8 cellular contexts compared by ENCODE assay signal in genomic region chr4:165301833-165302232, GRCh38. TPM values are rescaled to one million over a fixed set of nuclear protein-coding genes. Genes with fewer than 3 reads are reported as not detected.
DNase-seq lines count a peak whose midpoint lies in the region; ATAC-seq, FAIRE-seq and TF ChIP-seq lines count a peak whose summit lies in the region.

No MANE protein-coding gene starts in this region.

- H3K27me3 Mint-ChIP-seq in CD4-positive, alpha-beta memory T cell = no peaks in the 10 kb centered on the region
- no peaks in the 10 kb centered on the region for H3K27me3 Mint-ChIP-seq in natural killer cell treated with Interleukin-12 subunit alpha and Interleukin-12 subunit beta and Interleukin-15 and Interleukin-18, amount 100 ng/mL, for 72 hours

- H3K9me3 ChIP-seq in CD4-positive, alpha-beta memory T cell (ENCODE audit: control insufficient read depth in 1 of 2, low read length in 2 of 2) = no peaks in the 10 kb centered on the region
- no peaks in the 10 kb centered on the region for H3K9me3 ChIP-seq in ascending aorta

- H3K4me3 Mint-ChIP-seq in CD4-positive, alpha-beta memory T cell = peak overlapping the region; percentile 79 to 86 (median 84)
- peak overlapping the region; percentile 47 for H3K4me3 Mint-ChIP-seq in natural killer cell treated with Interleukin-12 subunit alpha and Interleukin-12 subunit beta and Interleukin-15 and Interleukin-18, amount 100 ng/mL, for 72 hours

- H3K36me3 ChIP-seq in CD4-positive, alpha-beta memory T cell (ENCODE audit: insufficient read depth, low read length) = peaks cover 9% of the 10 kb centered on the region
- peaks cover 5 to 26% of the 10 kb centered on the region in 2 donors for H3K36me3 ChIP-seq in ascending aorta

- CTCF ChIA-PET in CD4-positive, alpha-beta memory T cell (lab: Charles Lee; ENCODE audit: partially characterized antibody) = no interaction called here

- H3K9me3 Mint-ChIP-seq in CD4-positive, alpha-beta memory T cell = no peaks in the 10 kb centered on the region
- H3K9me3 Mint-ChIP-seq in natural killer cell treated with Interleukin-12 subunit alpha and Interleukin-12 subunit beta and Interleukin-15 and Interleukin-18, amount 100 ng/mL, for 72 hours = no peaks in the 10 kb centered on the region

- no peak for TF ChIP-seq CTCF in ascending aorta (IDR thresholded peaks at IDR 0.05)

- H3K27ac Mint-ChIP-seq in CD4-positive, alpha-beta memory T cell = peak overlapping the region; percentile 45 to 91 (median 83)
- H3K27ac Mint-ChIP-seq in natural killer cell treated with Interleukin-12 subunit alpha and Interleukin-12 subunit beta and Interleukin-15 and Interleukin-18, amount 100 ng/mL, for 72 hours = peak overlapping the region in 1 of 2 donors; percentile 20

- peaks cover 32 to 33% of the 10 kb centered on the region in 2 donors for H3K36me3 Mint-ChIP-seq in CD4-positive, alpha-beta memory T cell
- H3K36me3 Mint-ChIP-seq in natural killer cell treated with Interleukin-12 subunit alpha and Interleukin-12 subunit beta and Interleukin-15 and Interleukin-18, amount 100 ng/mL, for 72 hours = peaks cover 10% of the 10 kb centered on the region

- H3K27me3 ChIP-seq in CD4-positive, alpha-beta memory T cell (ENCODE audit: insufficient read depth, low read length) = no peaks in the 10 kb centered on the region
- no peaks in the 10 kb centered on the region for H3K27me3 ChIP-seq in ascending aorta

- FAIRE-seq in RCC 7860 (lab: Jason Lieb, UNC) = no peak

- peak overlapping the region in 1 of 2 donors; percentile 15 for H3K4me3 ChIP-seq in CD4-positive, alpha-beta memory T cell (ENCODE audit: low read length in 2 of 2)
- peak overlapping the region; percentile 32 to 43 for H3K4me3 ChIP-seq in ascending aorta

- ATAC-seq in GM19328 (IDR thresholded peaks at IDR 0.05; ENCODE audit: unreplicated experiment) (peak; percentile 73), HG03432 (IDR thresholded peaks at IDR 0.05; ENCODE audit: unreplicated experiment) (peak; percentile 95)
- ATAC-seq in natural killer cell treated with Interleukin-12 subunit alpha and Interleukin-12 subunit beta and Interleukin-15 and Interleukin-18, amount 100 ng/mL, for 72 hours = peak in 1 of 2 donors; percentile 66

- intact Hi-C loops in CD4-positive, alpha-beta memory T cell (cut with micrococcal nuclease) = no loop called here
- intact Hi-C loops in ascending aorta (cut with DNase I) = no loop called here

- POLR2A ChIA-PET in CD4-positive, alpha-beta memory T cell (lab: Charles Lee; ENCODE audit: partially characterized antibody) = no interaction called here

- peak overlapping the region; percentile 13 for H3K27ac ChIP-seq in CD4-positive, alpha-beta memory T cell (ENCODE audit: low read depth, low read length)
- no peak overlapping the region for H3K27ac ChIP-seq in ascending aorta

- H3K4me1 ChIP-seq in CD4-positive, alpha-beta memory T cell (ENCODE audit: insufficient read depth, low read length) = peaks cover 13% of the 10 kb centered on the region
- no peaks in the 10 kb centered on the region for H3K4me1 ChIP-seq in ascending aorta

- DNase-seq in CD4-positive, alpha-beta memory T cell = peak in 3 of 5 donors; percentile 7 to 20 (median 16)
- DNase-seq in ascending aorta (ENCODE audit: low spot score in 2 of 2) (no peak), RCC 7860 (ENCODE audit: low spot score) (no peak), HPDE6-E6E7 (ENCODE audit: extremely low spot score) (no peak)
- DNase-seq in natural killer cell treated with Interleukin-12 subunit alpha and Interleukin-12 subunit beta and Interleukin-15 and Interleukin-18, amount 100 ng/mL, for 72 hours (ENCODE audit: low spot score) = no peak
- no peak for DNase-seq in NK-92 treated with Interleukin-12 subunit alpha and Interleukin-12 subunit beta, amount 100 ng/mL, for 24 hours (lab: John Stamatoyannopoulos, UW)

- H3K4me1 Mint-ChIP-seq in CD4-positive, alpha-beta memory T cell = peaks cover 13 to 16% (median 13%) of the 10 kb centered on the region in 4 donors
- H3K4me1 Mint-ChIP-seq in natural killer cell treated with Interleukin-12 subunit alpha and Interleukin-12 subunit beta and Interleukin-15 and Interleukin-18, amount 100 ng/mL, for 72 hours (ENCODE audit: low read depth in 2 of 2) = peaks cover 13 to 19% of the 10 kb centered on the region in 2 donors

RNA-seq across cellular contexts. Expression of gene MSMO1, which starts 25.6 kb away (rescaled TPM):
- total RNA-seq in CD4-positive, alpha-beta memory T cell = 10 to 100 TPM; 24.4 to 24.8 TPM
- 10 to 100 TPM; 28.5 to 34.0 TPM for polyA plus RNA-seq in CD4-positive, alpha-beta memory T cell
- total RNA-seq in ascending aorta = 3.6 TPM
- total RNA-seq in natural killer cell treated with Interleukin-12 subunit alpha and Interleukin-12 subunit beta and Interleukin-15 and Interleukin-18, amount 100 ng/mL, for 72 hours = 10 to 100 TPM; 59.1 to 60.2 TPM

Comparison
In these comparisons a context has a peak if more than half of its experiments do, and no peak if none do; other contexts are left out.
1. DNase-seq: peak in CD4-positive, alpha-beta memory T cell (3 of 5); none in ascending aorta (0 of 2), natural killer cell treated with Interleukin-12 subunit alpha and Interleukin-12 subunit beta and Interleukin-15 and Interleukin-18, amount 100 ng/mL, for 72 hours (single experiment), NK-92 treated with Interleukin-12 subunit alpha and Interleukin-12 subunit beta, amount 100 ng/mL, for 24 hours (single experiment), RCC 7860 (single experiment) and HPDE6-E6E7 (single experiment).